13 cellular contexts compared by ENCODE assay signal in the genomic region with DNA sequence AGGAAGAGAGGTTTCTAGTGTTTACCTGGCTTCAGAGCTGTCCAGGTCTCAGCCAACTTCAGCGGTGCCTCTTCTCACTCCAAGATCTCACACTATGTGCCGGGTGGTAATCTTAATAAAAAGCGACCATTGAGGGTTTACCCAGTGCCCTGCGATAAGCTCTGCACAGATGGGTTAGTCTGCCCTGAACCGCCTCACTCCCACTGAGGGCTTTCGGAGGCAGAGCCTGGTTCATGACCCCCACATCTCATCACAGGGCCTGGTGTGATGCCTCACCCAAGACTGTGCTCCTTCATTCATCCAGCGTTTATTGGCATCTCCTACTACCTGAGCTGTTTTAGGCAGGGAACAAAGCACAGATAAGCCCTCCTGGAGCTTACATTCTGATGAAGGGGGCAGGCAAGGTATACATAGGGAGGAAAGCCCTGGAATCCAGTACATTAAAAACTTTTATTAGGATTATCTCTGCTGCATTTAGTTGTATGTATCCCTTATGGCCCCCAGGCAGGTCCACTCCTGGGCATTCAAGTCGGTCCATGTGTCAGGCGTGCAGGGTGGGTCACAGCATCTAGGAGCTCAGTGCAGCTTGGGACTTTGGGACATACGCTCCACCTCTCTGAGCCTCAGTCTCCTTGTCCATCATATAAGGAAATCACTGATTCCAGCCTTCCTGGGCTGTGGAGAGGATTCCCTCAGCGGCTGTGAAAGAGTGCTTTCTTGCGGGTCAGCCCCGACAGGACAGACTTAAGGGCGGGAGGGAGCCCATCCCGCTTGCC. TPM values are rescaled to one million over a fixed set of nuclear protein-coding genes. Genes with fewer than 3 reads are reported as not detected.
DNase-seq lines count a peak whose midpoint lies in the region; ATAC-seq and TF ChIP-seq lines count a peak whose summit lies in the region.
"Had no signal": no experiment of that assay in that cellular context is flagged by ENCODE, and none has a peak within 500 bp of the region (broad histone marks: within the 10 kb centered on the region; RNA-seq: fewer than 3 reads in every experiment).

No MANE protein-coding gene starts in this region.

- 46 to 51% methylated on average over 15 of the region's 15 CpGs for WGBS in aorta, 2 donors

- H3K36me3 ChIP-seq in breast epithelium (no peaks in the 10 kb centered on the region), aorta (ENCODE audit: control insufficient read depth in 1 of 2, insufficient read depth in 2 of 2, low read length in 1 of 2) (no peaks in the 10 kb centered on the region)
- H3K36me3 ChIP-seq: BLaER1 had no signal

- CTCF ChIA-PET in MCF 10A (lab: Yijun Ruan, JAX), result interaction anchor here (0.6 kb wide), 1 partner anchor 198 kb away, joined by 3 read pairs; no protein-coding TSS in a partner anchor

- peaks cover 24% of the 10 kb centered on the region for H3K27me3 Mint-ChIP-seq in MCF 10A (ENCODE audit: insufficient read depth, unreplicated experiment)

- no peak overlapping the region for H3K4me3 Mint-ChIP-seq in MCF 10A (ENCODE audit: unreplicated experiment)

- peaks cover 0 to 5% of the 10 kb centered on the region in 2 donors for H3K4me1 ChIP-seq in breast epithelium
- no peaks in the 10 kb centered on the region for H3K4me1 ChIP-seq in aorta (ENCODE audit: control insufficient read depth in 1 of 2, insufficient read depth in 2 of 2, low read length in 2 of 2)
- H3K4me1 ChIP-seq: BLaER1 had no signal

- DNase-seq in breast epithelium (ENCODE audit: low spot score in 2 of 2) (no peak), MCF 10A (ENCODE audit: unreplicated experiment) (no peak), foreskin fibroblast (peak in 1 of 2 donors; percentile 18), omental fat pad (ENCODE audit: low spot score) (no peak), aorta (no peak), NCI-H2196 treated with DMSO at 0.1 percent for 48 hours (lab: John Stamatoyannopoulos, UW; ENCODE audit: unreplicated experiment) (no peak), COLO668 (lab: John Stamatoyannopoulos, UW; ENCODE audit: unreplicated experiment) (no peak)
- DNase-seq: effector CD8-positive, alpha-beta T cell; kidney glomerular epithelial cell; NCI-H1436 treated with DMSO at 0.1 percent for 48 hours had no signal

- no peaks in the 10 kb centered on the region for H3K4me1 Mint-ChIP-seq in MCF 10A (ENCODE audit: insufficient read depth, unreplicated experiment)

- H3K9me3 Mint-ChIP-seq in MCF 10A (ENCODE audit: unreplicated experiment), result no peaks in the 10 kb centered on the region

- H3K4me3 ChIP-seq in breast epithelium (peak overlapping the region; percentile 56 to 67 (median 65)), foreskin fibroblast (ENCODE audit: low read depth in 1 of 2, low read length in 2 of 2) (peak overlapping the region; percentile 48 to 56), aorta (ENCODE audit: low read length in 2 of 2) (peak overlapping the region; percentile 39 to 47)
- H3K4me3 ChIP-seq: BLaER1, GM12878 had no signal

- H3K27ac Mint-ChIP-seq in MCF 10A (ENCODE audit: low read depth, unreplicated experiment), result no peak overlapping the region

- no peaks in the 10 kb centered on the region for H3K36me3 Mint-ChIP-seq in MCF 10A (ENCODE audit: insufficient read depth, unreplicated experiment)

- peaks cover 0 to 42% of the 10 kb centered on the region in 2 donors for H3K27me3 ChIP-seq in breast epithelium
- no peaks in the 10 kb centered on the region for H3K27me3 ChIP-seq in aorta (ENCODE audit: control insufficient read depth in 1 of 2, insufficient read depth in 2 of 2, low read length in 1 of 2)
- H3K27me3 ChIP-seq: BLaER1 had no signal

- peak overlapping the region; percentile 42 to 81 for H3K27ac ChIP-seq in breast epithelium
- H3K27ac ChIP-seq in aorta (ENCODE audit: low read depth in 1 of 2, low read length in 2 of 2), result no peak overlapping the region
- H3K27ac ChIP-seq: BLaER1 had no signal

- no TSS peak for BruUV-seq in MCF 10A (replicated peaks; lab: Mats Ljungman, UMichigan)

- intact Hi-C loops in breast epithelium (cut with DNase I; ENCODE audit: low total_unique reads), result loop anchor here (2.0 kb wide), 1 partner anchor 20 kb away; no protein-coding TSS in a partner anchor
- intact Hi-C loops in MCF 10A (cut with micrococcal nuclease), result no loop called here
- intact Hi-C loops in aorta (cut with DNase I), result no loop called here

- no peak for TF ChIP-seq POLR2A in breast epithelium (IDR thresholded peaks at IDR 0.05)

- ATAC-seq in omental fat pad (ENCODE audit: low FRiP score) (peak; percentile 4), aorta (ENCODE audit: low FRiP score) (no peak), HG03159 (IDR thresholded peaks at IDR 0.05; ENCODE audit: unreplicated experiment) (no peak)
- ATAC-seq: GM12878 had no signal

- TF ChIP-seq CTCF in breast epithelium (IDR thresholded peaks at IDR 0.05) (no peak), MCF 10A (IDR thresholded peaks at IDR 0.05; ENCODE audit: unreplicated experiment) (no peak), foreskin fibroblast (IDR thresholded peaks at IDR 0.05; ENCODE audit: low read depth, low read length) (no peak), omental fat pad (IDR thresholded peaks at IDR 0.05) (no peak)

- POLR2A ChIA-PET in MCF 10A (lab: Yijun Ruan, JAX), result no interaction called here

- no peaks in the 10 kb centered on the region for H3K9me3 ChIP-seq in breast epithelium
- no peaks in the 10 kb centered on the region for H3K9me3 ChIP-seq in aorta (ENCODE audit: control insufficient read depth, low read length)

RNA-seq across cellular contexts. Expression of gene COL15A1, which starts 0.6 kb away (rescaled TPM):
- total RNA-seq in breast epithelium (10 to 100 TPM; 13.9 to 47.8 (median 32.4) TPM), MCF 10A (2022) (not detected in 2 replicates), omental fat pad (10 to 100 TPM; 20.7 to 98.5 (median 55.0) TPM), aorta (100 to 1,000 TPM in 1 of 2 donors, 10 to 100 TPM in 1; 53.3 to 126 TPM)
- polyA plus RNA-seq in aorta, result 10 to 100 TPM in 1 of 2 donors, 1 to 10 TPM in 1; 6.3 to 19.6 TPM

Comparison
In these comparisons a context has a peak if more than half of its experiments do, and no peak if none do; other contexts are left out.
1. RNA of gene COL15A1, which starts 0.6 kb away (total RNA-seq): 53.3 to 126 TPM in aorta, 20.7 to 98.5 TPM in omental fat pad and 13.9 to 47.8 TPM in breast epithelium; not detected in MCF 10A; every median in the first group is over 10 times any median in the second.
2. H3K27ac ChIP-seq: peak in breast epithelium (2 of 2); none in aorta (0 of 2).
3. Peak in every context shown above with its lines, with median percentiles within 50 percentile points of each other: H3K4me3 ChIP-seq.